In genomic region chr1:225813250-225813964, GRCh38 we compare ENCODE assay signal across 8 cellular contexts. TPM values are rescaled to one million over a fixed set of nuclear protein-coding genes. Genes with fewer than 3 reads are reported as not detected.
DNase-seq lines count a peak whose midpoint lies in the region; ATAC-seq lines count a peak whose summit lies in the region.

No MANE protein-coding gene starts in this region.

- H3K9ac ChIP-seq in BLaER1 treated with 17β-estradiol and CSF1 and Interleukin-3, amounts not matched to agents 10 nM and 100 nM: no peak overlapping the region
- peak overlapping the region; percentile 77 for H3K9ac ChIP-seq in mesenchymal stem cell (ENCODE audit: low read length)

- peak overlapping the region; percentile 17 to 67 for H3K18ac ChIP-seq in mesenchymal stem cell (ENCODE audit: low read depth in 1 of 2, low read length in 2 of 2)

- peaks cover 30 to 48% (median 43%) of the 10 kb centered on the region in 10 experiments for H3K4me1 ChIP-seq in BLaER1 treated with 17β-estradiol and CSF1 and Interleukin-3, amounts not matched to agents 10 nM and 100 nM
- peaks cover 35% of the 10 kb centered on the region for H3K4me1 ChIP-seq in mesenchymal stem cell (ENCODE audit: control insufficient read depth, insufficient read depth, low read depth, low read length)

- WGBS in mesenchymal stem cell: 34% methylated on average over 9 of the region's 10 CpGs

- H3K23ac ChIP-seq in mesenchymal stem cell (ENCODE audit: low read length in 2 of 2): no peak overlapping the region

- ATAC-seq in HG03135 (IDR thresholded peaks at IDR 0.05; ENCODE audit: unreplicated experiment): no peak
- no peak for ATAC-seq in HG02642 (IDR thresholded peaks at IDR 0.05; ENCODE audit: poor library complexity, unreplicated experiment)

- peaks cover 27% of the 10 kb centered on the region for H3K79me1 ChIP-seq in mesenchymal stem cell (replicated peaks; ENCODE audit: low read length, poor library complexity, severe bottlenecking)

- H2BK12ac ChIP-seq in mesenchymal stem cell (ENCODE audit: low read length in 2 of 2): peak overlapping the region in 1 of 2 experiments; percentile 21

- H3K27ac ChIP-seq in BLaER1 treated with 17β-estradiol and CSF1 and Interleukin-3, amounts not matched to agents 10 nM and 100 nM: no peak overlapping the region; a peak in 1 of 22 replicates
- H3K27ac ChIP-seq in caudate nucleus (ENCODE audit: low read depth, low read length) (peak overlapping the region; percentile 79), mesenchymal stem cell (ENCODE audit: low read length, poor library complexity, severe bottlenecking) (no peak overlapping the region)

- no peak overlapping the region for H3K14ac ChIP-seq in mesenchymal stem cell (ENCODE audit: low read length in 2 of 2)

- H3K36me3 ChIP-seq in BLaER1 treated with 17β-estradiol and CSF1 and Interleukin-3, amounts not matched to agents 10 nM and 100 nM: no peaks in the 10 kb centered on the region
- peaks cover 4 to 9% of the 10 kb centered on the region in 2 experiments for H3K36me3 ChIP-seq in mesenchymal stem cell (ENCODE audit: control insufficient read depth in 1 of 2, insufficient read depth in 2 of 2, low read depth in 1 of 2, low read length in 2 of 2)

- peak overlapping the region; percentile 5 for H4K8ac ChIP-seq in mesenchymal stem cell (ENCODE audit: low read length)

- no peak overlapping the region for H2BK15ac ChIP-seq in mesenchymal stem cell (ENCODE audit: low read depth, poor library complexity, severe bottlenecking)

- no peak overlapping the region for H3K4me3 ChIP-seq in BLaER1 treated with 17β-estradiol and CSF1 and Interleukin-3, amounts not matched to agents 10 nM and 100 nM
- peak overlapping the region in 1 of 2 experiments; percentile 44 for H3K4me3 ChIP-seq in mesenchymal stem cell (ENCODE audit: insufficient read depth in 1 of 2, low read depth in 1 of 2, low read length in 2 of 2)

- H2BK120ac ChIP-seq in mesenchymal stem cell (ENCODE audit: low read depth, low read length): peak overlapping the region; percentile 50

- H4K91ac ChIP-seq in mesenchymal stem cell (ENCODE audit: low read length): no peak overlapping the region

- H3K27me3 ChIP-seq in BLaER1 treated with 17β-estradiol and CSF1 and Interleukin-3, amounts not matched to agents 10 nM and 100 nM: peaks cover 0 to 9% (median 0%) of the 10 kb centered on the region in 11 experiments; a peak in 4 of 22 replicates
- H3K27me3 ChIP-seq in mesenchymal stem cell (ENCODE audit: control insufficient read depth in 1 of 2, insufficient read depth in 1 of 2, low read length in 2 of 2): no peaks in the 10 kb centered on the region

- H3K4me2 ChIP-seq in BLaER1 treated with 17β-estradiol and CSF1 and Interleukin-3, amounts not matched to agents 10 nM and 100 nM: peak overlapping the region in 10 of 11 experiments; percentile 20 to 59 (median 38); a peak in 18 of 22 replicates
- no peak overlapping the region for H3K4me2 ChIP-seq in mesenchymal stem cell (ENCODE audit: low read length, poor library complexity, severe bottlenecking)

- H2AFZ ChIP-seq in mesenchymal stem cell (ENCODE audit: low read depth, low read length): no peak overlapping the region

- H2AK5ac ChIP-seq in mesenchymal stem cell (ENCODE audit: low read length, severe bottlenecking): no peak overlapping the region

- H3K4ac ChIP-seq in mesenchymal stem cell (ENCODE audit: low read depth in 1 of 2, low read length in 2 of 2): peak overlapping the region; percentile 10 to 53

- DNase-seq in NCI-H2081 treated with DMSO at 0.1 percent for 48 hours (lab: John Stamatoyannopoulos, UW): peak; percentile 18
- peak in 1 of 61 donors; percentile 10 for DNase-seq in caudate nucleus (lab: John Stamatoyannopoulos, UW)
- peak; percentile 85 for DNase-seq in mesenchymal stem cell
- DNase-seq in activated CD4-positive, alpha-beta T cell treated with anti-CD3 and anti-CD28 coated beads for 48 hours: no peak
- no peak for DNase-seq in NCI-H524 treated with DMSO at 0.1 percent for 48 hours (lab: John Stamatoyannopoulos, UW)

- no peak overlapping the region for H2BK5ac ChIP-seq in mesenchymal stem cell (ENCODE audit: low read depth, low read length, poor library complexity, severe bottlenecking)

- H3K9me3 ChIP-seq in BLaER1 treated with 17β-estradiol and CSF1 and Interleukin-3, amounts not matched to agents 10 nM and 100 nM (replicated peaks in 1 of 11): no peaks in the 10 kb centered on the region
- no peaks in the 10 kb centered on the region for H3K9me3 ChIP-seq in mesenchymal stem cell (ENCODE audit: control insufficient read depth, low read length)

- peaks cover 0 to 13% (median 5%) of the 10 kb centered on the region in 11 experiments; a peak in 8 of 22 replicates for H4K20me1 ChIP-seq in BLaER1 treated with 17β-estradiol and CSF1 and Interleukin-3, amounts not matched to agents 10 nM and 100 nM

RNA-seq across cellular contexts. Expression of gene EPHX1, which starts 3.5 kb away (rescaled TPM):
- polyA plus RNA-seq in mesenchymal stem cell (2013, experiment 1 of 2): 58.9 TPM
- polyA plus RNA-seq in mesenchymal stem cell (2013, experiment 2 of 2): 59.0 TPM

RNA-seq across cellular contexts. Expression of gene SRP9, which starts 35.8 kb away (rescaled TPM):
- polyA plus RNA-seq in mesenchymal stem cell (2013, experiment 1 of 2): 196 TPM
- 205 TPM for polyA plus RNA-seq in mesenchymal stem cell (2013, experiment 2 of 2)

Comparison
In these comparisons a context has a peak if more than half of its experiments do, and no peak if none do; other contexts are left out.
1. DNase-seq: peak in NCI-H2081 treated with DMSO at 0.1 percent for 48 hours (single experiment) and mesenchymal stem cell (single experiment); none in activated CD4-positive, alpha-beta T cell treated with anti-CD3 and anti-CD28 coated beads for 48 hours (single experiment) and NCI-H524 treated with DMSO at 0.1 percent for 48 hours (single experiment).